Comparison of ENCODE assay signal across 15 cellular contexts in the genomic region with DNA sequence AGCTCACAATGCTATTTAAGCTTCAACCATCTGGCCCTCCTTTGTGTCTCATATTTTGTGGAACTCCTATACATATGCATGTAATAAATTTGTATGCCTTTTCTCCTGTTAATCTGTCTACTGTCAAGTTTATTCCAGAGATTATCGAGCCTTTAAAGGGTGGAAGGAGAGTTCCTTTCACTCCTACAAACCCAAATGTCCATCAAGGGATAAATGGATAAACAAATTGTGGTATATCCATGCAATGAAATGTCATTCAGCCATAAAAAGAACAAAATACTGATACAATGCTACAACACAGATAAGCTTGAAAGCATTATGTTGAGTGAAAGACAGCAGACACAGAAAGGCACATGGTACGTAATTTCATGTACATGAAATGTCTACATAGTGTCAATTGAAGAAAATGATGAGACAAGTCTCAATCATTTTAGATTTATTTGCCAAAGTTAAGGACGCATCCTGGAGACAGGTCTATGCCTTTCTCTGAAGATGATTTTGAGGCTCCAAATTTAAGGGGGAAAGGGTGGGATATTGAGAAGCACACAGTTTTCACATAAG. TPM values are rescaled to one million over a fixed set of nuclear protein-coding genes. Genes with fewer than 3 reads are reported as not detected.
DNase-seq lines count a peak whose midpoint lies in the region; ATAC-seq, FAIRE-seq and TF ChIP-seq lines count a peak whose summit lies in the region.
"Had no signal": no experiment of that assay in that cellular context is flagged by ENCODE, and none has a peak within 500 bp of the region (broad histone marks: within the 10 kb centered on the region; RNA-seq: fewer than 3 reads in every experiment).

No MANE protein-coding gene starts in this region.

- H3K27ac ChIP-seq in CD4-positive, alpha-beta T cell (ENCODE audit: low read depth, low read length), result peak overlapping the region; percentile 25
- peak overlapping the region; percentile 78 for H3K27ac ChIP-seq in DOHH2 (ENCODE audit: low read depth, low read length)
- H3K27ac ChIP-seq in keratinocyte (ENCODE audit: control insufficient read depth, insufficient read depth, low read length), result peak overlapping the region; percentile 78
- no peak overlapping the region for H3K27ac ChIP-seq in body of pancreas
- H3K27ac ChIP-seq: esophagus muscularis mucosa, left ventricle myocardium inferior, suprapubic skin had no signal

- H3K27me3 Mint-ChIP-seq in CD4-positive, alpha-beta T cell, result no peaks in the 10 kb centered on the region
- H3K27me3 Mint-ChIP-seq in activated CD8-positive, alpha-beta T cell treated with anti-CD3 and anti-CD28 coated beads for 36 hours, result no peaks in the 10 kb centered on the region

- dilution Hi-C loops in keratinocyte (cut with MboI; ENCODE audit: extremely low pct_ligation_motif_present, low sequenced_read_pairs), result no loop called here

- peak overlapping the region; percentile 22 for H3K9ac ChIP-seq in keratinocyte (ENCODE audit: control insufficient read depth, extremely low read depth, insufficient read depth, low read length)

- H3K9me1 ChIP-seq in keratinocyte (ENCODE audit: control insufficient read depth, extremely low read depth, insufficient read depth, low read length), result no peaks in the 10 kb centered on the region

- FAIRE-seq in keratinocyte (lab: Jason Lieb, UNC), result peak; percentile 62
- FAIRE-seq: colon had no signal

- POLR2A ChIA-PET in CD4-positive, alpha-beta T cell (lab: Charles Lee), result interaction anchor here (1.1 to 1.3 kb wide), 2 partner anchors 10 to 56 kb away, joined by 3 to 4 read pairs; a partner anchor contains a TSS
- POLR2A ChIA-PET in activated CD8-positive, alpha-beta T cell treated with anti-CD3 and anti-CD28 coated beads for 36 hours (lab: Charles Lee), result interaction anchor here (1.4 kb wide), 1 partner anchor 56 kb away, joined by 5 read pairs; a partner anchor contains a TSS

- no peak for ATAC-seq in CD4-positive, alpha-beta T cell (ENCODE audit: poor library complexity)
- no peak for ATAC-seq in activated CD8-positive, alpha-beta T cell treated with anti-CD3 and anti-CD28 coated beads for 36 hours
- no peak for ATAC-seq in body of pancreas

- TF ChIP-seq CTCF in CD4-positive, alpha-beta T cell (IDR thresholded peaks at IDR 0.05), result no peak
- TF ChIP-seq CTCF in DOHH2 (IDR thresholded peaks at IDR 0.05; ENCODE audit: low read depth, low read length, poor library complexity, severe bottlenecking), result no peak
- TF ChIP-seq CTCF in activated CD8-positive, alpha-beta T cell treated with anti-CD3 and anti-CD28 coated beads for 36 hours (IDR thresholded peaks at IDR 0.05), result no peak
- TF ChIP-seq CTCF in keratinocyte (optimal IDR thresholded peaks at IDR 0.05 in 1 of 3, IDR thresholded peaks at IDR 0.05 in 1 of 3, conservative IDR thresholded peaks at IDR 0.05 in 1 of 3; ENCODE audit: extremely low read depth in 1 of 3, insufficient read depth in 2 of 3, low read length in 3 of 3), result no peak
- TF ChIP-seq CTCF in body of pancreas (IDR thresholded peaks at IDR 0.05), result no peak

- intact Hi-C loops in CD4-positive, alpha-beta T cell (cut with DNase I, micrococcal nuclease), result loop anchor here in 1 of 2 experiments (1.0 kb wide), 1 partner anchor 79 kb away; a partner anchor contains a TSS
- intact Hi-C loops in activated CD8-positive, alpha-beta T cell treated with anti-CD3 and anti-CD28 coated beads for 36 hours (cut with micrococcal nuclease), result no loop called here
- intact Hi-C loops in body of pancreas (cut with DNase I), result no loop called here

- H3K4me3 Mint-ChIP-seq in CD4-positive, alpha-beta T cell, result peak overlapping the region; percentile 49
- H3K4me3 Mint-ChIP-seq in activated CD8-positive, alpha-beta T cell treated with anti-CD3 and anti-CD28 coated beads for 36 hours, result no peak overlapping the region

- H3K4me1 ChIP-seq in DOHH2 (ENCODE audit: control insufficient read depth, low read length) (peaks cover 62% of the 10 kb centered on the region), keratinocyte (ENCODE audit: control insufficient read depth, extremely low read depth, insufficient read depth, low read length) (peaks cover 22% of the 10 kb centered on the region), body of pancreas (no peaks in the 10 kb centered on the region)
- H3K4me1 ChIP-seq: left ventricle myocardium inferior had no signal

- peaks cover 48% of the 10 kb centered on the region for H3K4me1 Mint-ChIP-seq in CD4-positive, alpha-beta T cell (ENCODE audit: low read depth)
- peaks cover 57% of the 10 kb centered on the region for H3K4me1 Mint-ChIP-seq in activated CD8-positive, alpha-beta T cell treated with anti-CD3 and anti-CD28 coated beads for 36 hours (ENCODE audit: low read depth)

- H3K4me3 ChIP-seq in DOHH2 (ENCODE audit: low read length) (peak overlapping the region; percentile 40), keratinocyte (ENCODE audit: control insufficient read depth in 2 of 3, extremely low read depth in 1 of 3, insufficient read depth in 2 of 3, low read depth in 1 of 3, low read length in 3 of 3) (no peak overlapping the region), body of pancreas (no peak overlapping the region)
- H3K4me3 ChIP-seq: esophagus muscularis mucosa, HAP-1, left ventricle myocardium inferior, PC-9, suprapubic skin had no signal

- no peaks in the 10 kb centered on the region for H3K9me3 Mint-ChIP-seq in CD4-positive, alpha-beta T cell
- peaks cover 1% of the 10 kb centered on the region for H3K9me3 Mint-ChIP-seq in activated CD8-positive, alpha-beta T cell treated with anti-CD3 and anti-CD28 coated beads for 36 hours

- no peaks in the 10 kb centered on the region for H3K36me3 Mint-ChIP-seq in CD4-positive, alpha-beta T cell (ENCODE audit: low read depth)
- no peaks in the 10 kb centered on the region for H3K36me3 Mint-ChIP-seq in activated CD8-positive, alpha-beta T cell treated with anti-CD3 and anti-CD28 coated beads for 36 hours (ENCODE audit: low read depth)

- H3K36me3 ChIP-seq in DOHH2 (ENCODE audit: control insufficient read depth, low read length) (no peaks in the 10 kb centered on the region), keratinocyte (ENCODE audit: control insufficient read depth in 2 of 2, extremely low read depth in 1 of 2, insufficient read depth in 2 of 2, low read length in 2 of 2) (no peaks in the 10 kb centered on the region), body of pancreas (replicated peaks in 1 of 2; ENCODE audit: insufficient read depth in 1 of 2, low read depth in 2 of 2) (no peaks in the 10 kb centered on the region)
- H3K36me3 ChIP-seq: esophagus muscularis mucosa, HAP-1, left ventricle myocardium inferior, suprapubic skin had no signal

- no peaks in the 10 kb centered on the region for H4K20me1 ChIP-seq in DOHH2 (ENCODE audit: control insufficient read depth, insufficient read depth, low read depth, low read length)
- H4K20me1 ChIP-seq in keratinocyte (ENCODE audit: control insufficient read depth, extremely low read depth, insufficient read depth, low read length), result no peaks in the 10 kb centered on the region

- TF ChIP-seq POLR2A in body of pancreas (IDR thresholded peaks at IDR 0.05), result no peak

- H3K27me3 ChIP-seq in CD4-positive, alpha-beta T cell (ENCODE audit: control insufficient read depth, insufficient read depth, low read length), result no peaks in the 10 kb centered on the region
- H3K27me3 ChIP-seq in DOHH2 (ENCODE audit: control insufficient read depth, low read length), result no peaks in the 10 kb centered on the region
- H3K27me3 ChIP-seq in keratinocyte (ENCODE audit: control insufficient read depth, extremely low read depth, insufficient read depth, low read length), result no peaks in the 10 kb centered on the region
- H3K27me3 ChIP-seq in body of pancreas, result peaks cover 0 to 3% of the 10 kb centered on the region in 2 donors
- H3K27me3 ChIP-seq: esophagus muscularis mucosa, suprapubic skin had no signal

- H3K4me2 ChIP-seq in DOHH2 (ENCODE audit: low read length) (peak overlapping the region; percentile 60), keratinocyte (ENCODE audit: control insufficient read depth, extremely low read depth, insufficient read depth, low read depth, low read length) (peak overlapping the region; percentile 54)
- H3K4me2 ChIP-seq: PC-9 had no signal

- H3K9me2 ChIP-seq in DOHH2 (replicated peaks; ENCODE audit: control insufficient read depth, low read length), result no peaks in the 10 kb centered on the region

- no peaks in the 10 kb centered on the region for H3K9me3 ChIP-seq in CD4-positive, alpha-beta T cell (ENCODE audit: control insufficient read depth, low read length)
- H3K9me3 ChIP-seq in DOHH2 (ENCODE audit: control insufficient read depth, insufficient read depth, low read length) (no peaks in the 10 kb centered on the region), keratinocyte (ENCODE audit: control insufficient read depth, low read depth, low read length) (no peaks in the 10 kb centered on the region), body of pancreas (no peaks in the 10 kb centered on the region)
- H3K9me3 ChIP-seq: esophagus muscularis mucosa, left ventricle myocardium inferior, suprapubic skin had no signal

- H3K79me2 ChIP-seq in DOHH2 (ENCODE audit: control insufficient read depth, low read length) (no peaks in the 10 kb centered on the region), keratinocyte (ENCODE audit: control insufficient read depth, insufficient read depth, low read length) (no peaks in the 10 kb centered on the region)

- 52 to 67% methylated on average over 3 of the region's 3 CpGs for WGBS in body of pancreas, 2 donors

- DNase-seq in CD4-positive, alpha-beta T cell, result no peak
- no peak for DNase-seq in activated CD8-positive, alpha-beta T cell treated with anti-CD3 and anti-CD28 coated beads for 36 hours
- DNase-seq in keratinocyte (ENCODE audit: low read depth, low spot score) (no peak), CD1c-positive myeloid dendritic cell (ENCODE audit: extremely low spot score) (no peak), NCI-H774 (lab: John Stamatoyannopoulos, UW) (no peak), body of pancreas (no peak)
- DNase-seq: COR-L47, left ventricle myocardium inferior, nucleus accumbens had no signal

- H3F3A ChIP-seq in DOHH2 (ENCODE audit: control insufficient read depth, insufficient read depth), result 0 out of 2 replicates have a peak, but pooled peaks cover 5% of the 10 kb centered on the region

- peak overlapping the region; percentile 77 for H3K27ac Mint-ChIP-seq in CD4-positive, alpha-beta T cell
- peak overlapping the region; percentile 95 for H3K27ac Mint-ChIP-seq in activated CD8-positive, alpha-beta T cell treated with anti-CD3 and anti-CD28 coated beads for 36 hours

- H2AFZ ChIP-seq in keratinocyte (ENCODE audit: control insufficient read depth, low read length), result peak overlapping the region; percentile 71
- H2AFZ ChIP-seq: PC-9 had no signal

- CTCF ChIA-PET in CD4-positive, alpha-beta T cell (lab: Charles Lee), result no interaction called here
- CTCF ChIA-PET in activated CD8-positive, alpha-beta T cell treated with anti-CD3 and anti-CD28 coated beads for 36 hours (lab: Charles Lee), result interaction anchor here (1.0 kb wide), 1 partner anchor 83 kb away, joined by 3 read pairs; no protein-coding TSS in a partner anchor

RNA-seq across cellular contexts. Expression of a gene that starts 17.7 kb away (rescaled TPM):
- total RNA-seq in CD4-positive, alpha-beta T cell, result not detected
- 1 to 10 TPM; 4.5 to 6.0 TPM for total RNA-seq in activated CD8-positive, alpha-beta T cell treated with anti-CD3 and anti-CD28 coated beads for 36 hours
- 112 to 300 TPM (median 182 TPM) in 3 replicates for polyA plus RNA-seq in keratinocyte
- 54.1 TPM for polyA plus RNA-seq in keratinocyte (2011; ENCODE audit: low read depth)
- polyA plus RNA-seq in keratinocyte (2011; cell fraction: cytosol; rRNA removed), result 245 and 248 TPM in 2 replicates
- 135 and 137 TPM in 2 replicates for polyA plus RNA-seq in keratinocyte (2011; cell fraction: nucleus; rRNA removed)
- 55.1 and 228 TPM in 2 replicates for polyA plus RNA-seq in keratinocyte (2012; ENCODE audit: low replicate concordance)
- 68.8 to 119 TPM (median 113 TPM) in 3 replicates for polyA minus RNA-seq in keratinocyte
- polyA minus RNA-seq in keratinocyte (2011; cell fraction: cytosol; rRNA and poly(A)+ RNA removed), result 88.8 TPM
- 18.7 and 42.8 TPM in 2 replicates for polyA minus RNA-seq in keratinocyte (2011; cell fraction: nucleus; rRNA and poly(A)+ RNA removed)
- 10 to 100 TPM in 1 of 2 donors, 1 to 10 TPM in 1; 8.3 to 16.2 TPM for total RNA-seq in body of pancreas

RNA-seq across cellular contexts. Expression of a gene that starts 55.5 kb away (rescaled TPM):
- 10 to 100 TPM; 21.0 to 22.8 TPM for total RNA-seq in CD4-positive, alpha-beta T cell
- total RNA-seq in activated CD8-positive, alpha-beta T cell treated with anti-CD3 and anti-CD28 coated beads for 36 hours, result 10 to 100 TPM; 42.8 to 44.1 TPM
- polyA plus RNA-seq in keratinocyte, result 215 to 307 TPM (median 263 TPM) in 3 replicates
- 74.4 TPM for polyA plus RNA-seq in keratinocyte (2011; ENCODE audit: low read depth)
- 212 and 329 TPM in 2 replicates for polyA plus RNA-seq in keratinocyte (2011; cell fraction: cytosol; rRNA removed)
- 71.5 and 88.2 TPM in 2 replicates for polyA plus RNA-seq in keratinocyte (2011; cell fraction: nucleus; rRNA removed)
- polyA plus RNA-seq in keratinocyte (2012; ENCODE audit: low replicate concordance), result 104 and 170 TPM in 2 replicates
- polyA minus RNA-seq in keratinocyte, result 119 to 245 TPM (median 243 TPM) in 3 replicates
- polyA minus RNA-seq in keratinocyte (2011; cell fraction: cytosol; rRNA and poly(A)+ RNA removed), result 125 TPM
- 37.5 and 49.4 TPM in 2 replicates for polyA minus RNA-seq in keratinocyte (2011; cell fraction: nucleus; rRNA and poly(A)+ RNA removed)
- 10 to 100 TPM; 63.3 to 75.2 TPM for total RNA-seq in body of pancreas

Comparison
In these comparisons a context has a peak if more than half of its experiments do, and no peak if none do; other contexts are left out.
1. H3K27ac ChIP-seq: peak in CD4-positive, alpha-beta T cell (single experiment), DOHH2 (single experiment) and keratinocyte (single experiment); none in body of pancreas (0 of 4).
2. RNA of a gene that starts 17.7 kb away (total RNA-seq): 8.3 to 16.2 TPM in body of pancreas and 4.5 to 6.0 TPM in activated CD8-positive, alpha-beta T cell treated with anti-CD3 and anti-CD28 coated beads for 36 hours; not detected in CD4-positive, alpha-beta T cell; every median in the first group is over 4 times any median in the second.